ENCODE assay signal across 8 cellular contexts in the genomic region with DNA sequence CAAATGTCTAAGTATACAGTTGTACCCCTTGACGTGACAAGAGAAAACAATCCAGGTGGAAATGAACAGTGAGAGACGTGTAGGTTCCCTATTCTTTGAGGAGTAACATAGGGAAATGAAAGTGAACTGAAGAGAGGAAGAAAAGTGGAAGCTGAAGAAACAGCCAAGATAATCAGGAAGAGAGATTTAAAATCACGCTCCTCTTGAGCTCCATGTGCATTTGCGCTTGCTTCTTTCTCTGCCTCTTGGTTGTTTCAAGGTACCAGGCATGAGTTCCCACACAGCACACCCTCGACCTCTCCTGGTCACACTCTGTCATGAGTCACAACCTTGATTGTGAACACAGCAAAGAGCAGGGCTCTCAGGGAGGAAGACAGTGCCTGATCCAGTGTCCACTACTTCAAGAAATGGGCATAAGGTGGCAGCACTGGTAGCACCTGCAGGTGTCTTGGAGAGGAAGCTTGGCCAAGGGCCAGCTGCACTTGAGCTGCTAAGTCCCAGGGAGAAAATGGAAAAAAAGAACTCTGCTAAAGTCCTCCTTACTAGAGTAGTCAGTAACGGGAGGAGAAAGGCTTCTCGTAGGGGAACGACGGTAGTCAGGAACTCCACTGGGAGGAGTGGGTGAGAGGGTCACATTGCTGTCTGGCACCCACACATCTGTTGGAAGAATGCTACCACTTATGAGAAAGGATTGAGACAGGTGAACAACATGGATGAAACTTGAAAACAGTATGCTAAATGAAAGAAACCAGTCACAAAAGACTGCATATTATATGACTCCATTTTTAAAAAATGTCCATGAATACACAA. TPM values are rescaled to one million over a fixed set of nuclear protein-coding genes. Genes with fewer than 3 reads are reported as not detected.
A peak's percentile ranks its signal among the peaks of the same experiment; 100 is the strongest.
DNase-seq lines count a peak whose midpoint lies in the region; ATAC-seq, FAIRE-seq and TF ChIP-seq lines count a peak whose summit lies in the region.

No MANE protein-coding gene starts in this region.

- H3K27me3 Mint-ChIP-seq in dendritic cell treated with granulocyte-macrophage colony-stimulating factor and Interleukin-4, amounts not matched to agents 40 ng/mL and 50 ng/mL, for 4 days = no peaks in the 10 kb centered on the region

- H3K27ac Mint-ChIP-seq in dendritic cell treated with granulocyte-macrophage colony-stimulating factor and Interleukin-4, amounts not matched to agents 40 ng/mL and 50 ng/mL, for 4 days = peak overlapping the region; percentile 86

- TF ChIP-seq POLR2A in A549 (IDR thresholded peaks at IDR 0.05; ENCODE audit: low read length) = no peak

- H3K9me3 ChIP-seq in A549 (no peaks in the 10 kb centered on the region), lung (ENCODE audit: control insufficient read depth in 2 of 2, insufficient read depth in 1 of 2, low read length in 1 of 2) (no peaks in the 10 kb centered on the region)

- H3K9me3 Mint-ChIP-seq in dendritic cell treated with granulocyte-macrophage colony-stimulating factor and Interleukin-4, amounts not matched to agents 40 ng/mL and 50 ng/mL, for 4 days = no peaks in the 10 kb centered on the region

- peak in 1 of 2 experiments; percentile 73 for TF ChIP-seq RAD21 in A549 (conservative IDR thresholded peaks at IDR 0.05 in 1 of 2, IDR thresholded peaks at IDR 0.05 in 1 of 2)

- H3K27ac ChIP-seq in A549 = peak overlapping the region; percentile 53 to 66
- peak overlapping the region in 1 of 2 donors; percentile 41 for H3K27ac ChIP-seq in lung (ENCODE audit: low read depth in 1 of 2, low read length in 1 of 2)

- peak; percentile 81 to 92 for DNase-seq in A549 (ENCODE audit: low read depth in 1 of 2, low spot score in 1 of 2)
- no peak for DNase-seq in GM18507 (ENCODE audit: extremely low spot score, insufficient read length, low read depth)
- DNase-seq in NCI-H524 treated with DMSO at 0.1 percent for 48 hours (lab: John Stamatoyannopoulos, UW) = peak; percentile 82
- peak; percentile 58 for DNase-seq in activated CD4-positive, alpha-beta T cell treated with anti-CD3 and anti-CD28 coated beads for 48 hours
- peak; percentile 89 for DNase-seq in lung (ENCODE audit: low spot score)
- peak; percentile 14 to 62 (median 39) for DNase-seq in stimulated activated naive CD4-positive, alpha-beta T cell (lab: John Stamatoyannopoulos, UW)

- no peaks in the 10 kb centered on the region for H3K36me3 Mint-ChIP-seq in dendritic cell treated with granulocyte-macrophage colony-stimulating factor and Interleukin-4, amounts not matched to agents 40 ng/mL and 50 ng/mL, for 4 days (ENCODE audit: low read depth)

- H3K4me2 ChIP-seq in A549 = peak overlapping the region; percentile 67

- TF ChIP-seq CTCF in A549 (IDR thresholded peaks at IDR 0.05) (peak; percentile 75), lung (IDR thresholded peaks at IDR 0.05; ENCODE audit: control extremely low read depth, extremely low read depth) (peak; percentile 35)

- H3K4me3 Mint-ChIP-seq in dendritic cell treated with granulocyte-macrophage colony-stimulating factor and Interleukin-4, amounts not matched to agents 40 ng/mL and 50 ng/mL, for 4 days = peak overlapping the region; percentile 67

- WGBS in A549 (ENCODE audit: missing lambda C conversion rate) = 9% methylated on average over 9 of the region's 9 CpGs
- 3% methylated on average over 9 of the region's 9 CpGs for WGBS in lung, 2 donors

- no peaks in the 10 kb centered on the region for H3K36me3 ChIP-seq in lung (ENCODE audit: control insufficient read depth in 2 of 2, insufficient read depth in 2 of 2, low read length in 2 of 2)

- no peak for TF ChIP-seq EP300 in A549 (IDR thresholded peaks at IDR 0.05)

- CTCF ChIA-PET in A549 (lab: Yijun Ruan, JAX) = interaction anchor here (0.6 to 4.3 kb wide), 47 partner anchors 9 to 344 kb away, joined by 3 to 66 read pairs (median 4); a partner anchor contains a TSS

- ATAC-seq in A549 (peak; percentile 100), HG03354 (IDR thresholded peaks at IDR 0.05; ENCODE audit: poor library complexity, severe bottlenecking, unreplicated experiment) (peak; percentile 64), lung (ENCODE audit: insufficient read depth, low FRiP score) (peak; percentile 94)

- H3K27me3 ChIP-seq in lung (ENCODE audit: control insufficient read depth, insufficient read depth) = no peaks in the 10 kb centered on the region

- POLR2A ChIA-PET in A549 (lab: Yijun Ruan, JAX) = interaction anchor here (1.3 to 1.6 kb wide), 3 partner anchors 15 to 19 kb away, joined by 4 to 14 read pairs (median 6); a partner anchor contains a TSS

- H3K4me1 ChIP-seq in A549 = peaks cover 9% of the 10 kb centered on the region; the same call in 2 of the 3 replicates
- H3K4me1 ChIP-seq in lung (ENCODE audit: control insufficient read depth in 2 of 2, insufficient read depth in 2 of 2, low read length in 2 of 2) = peaks cover 0 to 1% of the 10 kb centered on the region in 2 donors

- FAIRE-seq in A549 (lab: Jason Lieb, UNC) (peak; percentile 39), GM18507 (lab: Jason Lieb, UNC) (peak; percentile 92)

- peaks cover 35% of the 10 kb centered on the region for H3K4me1 Mint-ChIP-seq in dendritic cell treated with granulocyte-macrophage colony-stimulating factor and Interleukin-4, amounts not matched to agents 40 ng/mL and 50 ng/mL, for 4 days (ENCODE audit: low read depth)

- H3K4me3 ChIP-seq in A549 (no peak overlapping the region), lung (no peak overlapping the region)

- intact Hi-C loops in dendritic cell treated with granulocyte-macrophage colony-stimulating factor and Interleukin-4, amounts not matched to agents 40 ng/mL and 50 ng/mL, for 4 days (cut with micrococcal nuclease) = no loop called here

TF ChIP-seq in A549, 52 proteins besides CTCF, POLR2A, EP300 and RAD21 (continues in another document):
- TF ChIP-seq, protein P1, sequence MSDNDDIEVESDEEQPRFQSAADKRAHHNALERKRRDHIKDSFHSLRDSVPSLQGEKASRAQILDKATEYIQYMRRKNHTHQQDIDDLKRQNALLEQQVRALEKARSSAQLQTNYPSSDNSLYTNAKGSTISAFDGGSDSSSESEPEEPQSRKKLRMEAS (IDR thresholded peaks at IDR 0.05) = 0 out of 2 replicates have a peak, but pooled peaks have one; percentile 48
- no peak for TF ChIP-seq CHD4 (IDR thresholded peaks at IDR 0.05; ENCODE audit: borderline replicate concordance)
- TF ChIP-seq JUN (IDR thresholded peaks at IDR 0.05) = no peak
- TF ChIP-seq MAZ (IDR thresholded peaks at IDR 0.05; ENCODE audit: borderline replicate concordance, low read depth, low read length) = no peak
- TF ChIP-seq KDM1A (IDR thresholded peaks at IDR 0.05; ENCODE audit: low read depth) = no peak
- TF ChIP-seq, protein P2, sequence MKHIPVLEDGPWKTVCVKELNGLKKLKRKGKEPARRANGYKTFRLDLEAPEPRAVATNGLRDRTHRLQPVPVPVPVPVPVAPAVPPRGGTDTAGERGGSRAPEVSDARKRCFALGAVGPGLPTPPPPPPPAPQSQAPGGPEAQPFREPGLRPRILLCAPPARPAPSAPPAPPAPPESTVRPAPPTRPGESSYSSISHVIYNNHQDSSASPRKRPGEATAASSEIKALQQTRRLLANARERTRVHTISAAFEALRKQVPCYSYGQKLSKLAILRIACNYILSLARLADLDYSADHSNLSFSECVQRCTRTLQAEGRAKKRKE (CRISPR knock-in tag; IDR thresholded peaks at IDR 0.05; ENCODE audit: low read depth) = no peak
- TF ChIP-seq, protein P3, sequence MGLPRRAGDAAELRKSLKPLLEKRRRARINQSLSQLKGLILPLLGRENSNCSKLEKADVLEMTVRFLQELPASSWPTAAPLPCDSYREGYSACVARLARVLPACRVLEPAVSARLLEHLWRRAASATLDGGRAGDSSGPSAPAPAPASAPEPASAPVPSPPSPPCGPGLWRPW (IDR thresholded peaks at IDR 0.05) = no peak
- TF ChIP-seq, protein P4, sequence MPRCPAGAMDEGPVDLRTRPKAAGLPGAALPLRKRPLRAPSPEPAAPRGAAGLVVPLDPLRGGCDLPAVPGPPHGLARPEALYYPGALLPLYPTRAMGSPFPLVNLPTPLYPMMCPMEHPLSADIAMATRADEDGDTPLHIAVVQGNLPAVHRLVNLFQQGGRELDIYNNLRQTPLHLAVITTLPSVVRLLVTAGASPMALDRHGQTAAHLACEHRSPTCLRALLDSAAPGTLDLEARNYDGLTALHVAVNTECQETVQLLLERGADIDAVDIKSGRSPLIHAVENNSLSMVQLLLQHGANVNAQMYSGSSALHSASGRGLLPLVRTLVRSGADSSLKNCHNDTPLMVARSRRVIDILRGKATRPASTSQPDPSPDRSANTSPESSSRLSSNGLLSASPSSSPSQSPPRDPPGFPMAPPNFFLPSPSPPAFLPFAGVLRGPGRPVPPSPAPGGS (IDR thresholded peaks at IDR 0.05) = no peak
- no peak for TF ChIP-seq NFE2L2 (conservative IDR thresholded peaks at IDR 0.05; ENCODE audit: low read length)
- TF ChIP-seq KDM5A (IDR thresholded peaks at IDR 0.05) = no peak
- TF ChIP-seq, protein P5, sequence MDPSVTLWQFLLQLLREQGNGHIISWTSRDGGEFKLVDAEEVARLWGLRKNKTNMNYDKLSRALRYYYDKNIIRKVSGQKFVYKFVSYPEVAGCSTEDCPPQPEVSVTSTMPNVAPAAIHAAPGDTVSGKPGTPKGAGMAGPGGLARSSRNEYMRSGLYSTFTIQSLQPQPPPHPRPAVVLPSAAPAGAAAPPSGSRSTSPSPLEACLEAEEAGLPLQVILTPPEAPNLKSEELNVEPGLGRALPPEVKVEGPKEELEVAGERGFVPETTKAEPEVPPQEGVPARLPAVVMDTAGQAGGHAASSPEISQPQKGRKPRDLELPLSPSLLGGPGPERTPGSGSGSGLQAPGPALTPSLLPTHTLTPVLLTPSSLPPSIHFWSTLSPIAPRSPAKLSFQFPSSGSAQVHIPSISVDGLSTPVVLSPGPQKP (IDR thresholded peaks at IDR 0.05; ENCODE audit: low read depth, low read length) = no peak
- TF ChIP-seq RNF2 (IDR thresholded peaks at IDR 0.05; ENCODE audit: borderline replicate concordance, low read depth) = no peak
- no peak for TF ChIP-seq EHMT2 (IDR thresholded peaks at IDR 0.05; ENCODE audit: low read depth)
- TF ChIP-seq CEBPB (IDR thresholded peaks at IDR 0.05) = no peak
- TF ChIP-seq PHF8 (IDR thresholded peaks at IDR 0.05; ENCODE audit: borderline replicate concordance, low read depth) = no peak
- peak; percentile 75 for TF ChIP-seq SMC3 (IDR thresholded peaks at IDR 0.05)
- TF ChIP-seq ESRRA (IDR thresholded peaks at IDR 0.05; ENCODE audit: borderline replicate concordance, low read length) = no peak

RNA-seq across cellular contexts. Expression of a gene that starts 18.3 kb away (rescaled TPM):
- polyA plus RNA-seq in A549 (2011; rRNA removed) (17.4 and 23.9 TPM in 2 replicates), A549 (2017; fragmentation: RNase III; extraction: RNeasy Plus Mini Kit Qiagen cat#74134 plus additional on column Dnase treatment) (21.4 to 24.1 TPM (median 22.4 TPM) in 3 replicates), lung (10 to 100 TPM; 16.1 to 28.9 TPM)
- 29.6 and 37.4 TPM in 2 replicates for polyA plus RNA-seq in A549 (2012; cell fraction: cytosol; rRNA removed)
- 71.0 and 103 TPM in 2 replicates for polyA plus RNA-seq in A549 (2012; cell fraction: nucleus; rRNA removed)
- polyA minus RNA-seq in A549 (2011; rRNA and poly(A)+ RNA removed) = 40.8 and 48.3 TPM in 2 replicates
- total RNA-seq in lung = 100 to 1,000 TPM in 1 of 2 donors, 10 to 100 TPM in 1; 71.2 to 119 TPM
